1 cellular context compared by ENCODE assay signal in the genomic region with DNA sequence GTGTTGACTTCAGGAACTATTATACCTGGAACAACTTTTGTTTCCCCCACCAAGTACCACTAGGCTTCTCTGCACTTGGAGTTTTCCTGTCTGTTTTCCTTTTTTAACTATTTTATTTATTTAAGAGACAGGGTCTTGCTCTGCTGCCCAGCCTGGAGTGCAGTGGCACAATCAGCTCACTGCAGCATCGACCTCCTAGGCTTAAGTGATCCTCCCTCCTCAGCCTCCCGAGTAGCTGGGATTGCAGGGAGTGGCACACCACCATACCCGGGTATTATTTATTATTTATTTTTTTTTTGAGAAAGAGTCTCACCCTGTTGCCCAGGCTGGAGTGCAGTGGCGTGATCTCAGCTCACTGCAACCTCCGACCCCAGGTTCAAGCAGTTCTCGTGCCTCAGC.
TF ChIP-seq lines count a peak whose summit lies in the region.

No MANE protein-coding gene starts in this region.

TF ChIP-seq in K562, 482 proteins besides CTCF, POLR2A, EP300 and RAD21:
- no peak for TF ChIP-seq KLF10 (CRISPR knock-in tag; IDR thresholded peaks at IDR 0.05)
- peak; percentile 87 for TF ChIP-seq ZNF121 (CRISPR knock-in tag; conservative IDR thresholded peaks at IDR 0.05)
TF ChIP-seq in K562: peak in this region for 1.
